8 cellular contexts compared by ENCODE assay signal in the genomic region with DNA sequence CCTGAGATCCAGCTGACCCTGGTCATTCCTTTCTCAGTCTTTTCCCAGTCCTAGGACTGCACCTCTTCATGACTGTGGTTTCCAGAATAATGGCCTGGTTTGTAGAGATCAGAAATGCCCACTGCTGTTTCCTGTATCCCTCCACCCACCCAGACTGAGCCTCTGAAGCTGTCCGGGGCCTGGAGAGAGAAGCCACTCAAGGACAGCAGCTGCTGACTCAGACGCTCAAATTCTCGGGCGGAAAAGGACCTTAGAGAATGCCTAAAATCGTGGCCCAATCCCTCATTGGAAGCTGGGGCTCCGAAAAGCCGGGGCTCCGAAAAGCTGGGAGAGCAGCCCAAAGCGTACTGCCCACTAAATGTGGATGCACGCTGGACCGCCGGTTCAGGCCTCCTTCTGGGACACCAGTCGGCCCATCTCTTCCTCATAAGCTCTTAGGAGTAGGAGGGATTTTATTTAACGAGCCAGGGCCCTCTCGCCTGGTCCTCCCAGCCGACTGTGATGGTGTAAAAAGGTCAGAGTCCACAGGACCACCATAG. TPM values are rescaled to one million over a fixed set of nuclear protein-coding genes. Genes with fewer than 3 reads are reported as not detected.
DNase-seq lines count a peak whose midpoint lies in the region; ATAC-seq and TF ChIP-seq lines count a peak whose summit lies in the region.
"Had no signal": no experiment of that assay in that cellular context is flagged by ENCODE, and none has a peak within 500 bp of the region (broad histone marks: within the 10 kb centered on the region; RNA-seq: fewer than 3 reads in every experiment).

No MANE protein-coding gene starts in this region.

- in situ Hi-C loops in ACHN (cut with HindIII; ENCODE audit: low pct_ligation_motif_present, low pct_unique_long_range_greater_than_20kb, low sequenced_read_pairs): no loop called here

- H3K36me3 Mint-ChIP-seq in activated naive CD4-positive, alpha-beta T cell treated with anti-CD3 and anti-CD28 coated beads, Interleukin-2, amount 50 U/mL, for 72 hours: no peaks in the 10 kb centered on the region

- H3K4me2 ChIP-seq in BLaER1 treated with 17β-estradiol and CSF1 and Interleukin-3, amounts not matched to agents 10 nM and 100 nM: peak overlapping the region; percentile 74 to 97 (median 82); a peak in 21 of 22 replicates
- peak overlapping the region; percentile 60 for H3K4me2 ChIP-seq in DND-41 (ENCODE audit: insufficient read depth, low read length)

- H4K20me1 ChIP-seq in BLaER1 treated with 17β-estradiol and CSF1 and Interleukin-3, amounts not matched to agents 10 nM and 100 nM: no peaks in the 10 kb centered on the region; a peak in 2 of 22 replicates
- H4K20me1 ChIP-seq in DND-41 (ENCODE audit: insufficient read depth, low read length): no peaks in the 10 kb centered on the region

- ATAC-seq in DND-41 (ENCODE audit: insufficient read depth, low read depth): no peak
- no peak for ATAC-seq in activated naive CD4-positive, alpha-beta T cell treated with anti-CD3 and anti-CD28 coated beads, Interleukin-2, amount 50 U/mL, for 72 hours

- peak overlapping the region; percentile 90 for H3K27ac Mint-ChIP-seq in activated naive CD4-positive, alpha-beta T cell treated with anti-CD3 and anti-CD28 coated beads, Interleukin-2, amount 50 U/mL, for 72 hours

- DNase-seq in DND-41 (no peak), ACHN (no peak), HuH-7.5 (ENCODE audit: low spot score) (no peak)
- no peak for DNase-seq in activated naive CD4-positive, alpha-beta T cell treated with anti-CD3 and anti-CD28 coated beads, Interleukin-2, amount 50 U/mL, for 72 hours (ENCODE audit: low spot score in 2 of 2)
- no peak for DNase-seq in effector CD8-positive, alpha-beta T cell (lab: John Stamatoyannopoulos, UW)

- peaks cover 11 to 75% (median 59%) of the 10 kb centered on the region in 10 experiments; a peak in 19 of 20 replicates for H3K4me1 ChIP-seq in BLaER1 treated with 17β-estradiol and CSF1 and Interleukin-3, amounts not matched to agents 10 nM and 100 nM
- H3K4me1 ChIP-seq in DND-41 (ENCODE audit: insufficient read depth, low read length): peaks cover 13% of the 10 kb centered on the region
- H3K4me1 ChIP-seq in neuron (ENCODE audit: insufficient read depth, low read length): peaks cover 19% of the 10 kb centered on the region

- no peaks in the 10 kb centered on the region for H3K27me3 ChIP-seq in BLaER1 treated with 17β-estradiol and CSF1 and Interleukin-3, amounts not matched to agents 10 nM and 100 nM
- H3K27me3 ChIP-seq in DND-41 (ENCODE audit: insufficient read depth, low read length, poor library complexity) (no peaks in the 10 kb centered on the region), neuron (ENCODE audit: insufficient read depth, low read length) (peaks cover 15% of the 10 kb centered on the region)

- no peak overlapping the region for H3K4me3 ChIP-seq in BLaER1 treated with 17β-estradiol and CSF1 and Interleukin-3, amounts not matched to agents 10 nM and 100 nM
- H3K4me3 ChIP-seq in DND-41 (ENCODE audit: low read depth in 1 of 2, low read length in 2 of 2): peak overlapping the region in 1 of 2 experiments; percentile 46; a peak in 1 of 4 replicates
- H3K4me3 ChIP-seq in neuron (ENCODE audit: low read length): no peak overlapping the region

- H3K9ac ChIP-seq in BLaER1 treated with 17β-estradiol and CSF1 and Interleukin-3, amounts not matched to agents 10 nM and 100 nM: peak overlapping the region in 4 of 11 experiments; percentile 34 to 68 (median 62); a peak in 4 of 22 replicates
- H3K9ac ChIP-seq in DND-41 (ENCODE audit: low read depth, low read length): peak overlapping the region; percentile 47; the same call in 1 of the 2 replicates

- no peak overlapping the region for H3K27ac ChIP-seq in BLaER1 treated with 17β-estradiol and CSF1 and Interleukin-3, amounts not matched to agents 10 nM and 100 nM
- peak overlapping the region; percentile 65; the same call in 1 of the 2 replicates for H3K27ac ChIP-seq in DND-41 (ENCODE audit: low read length)

- H2AFZ ChIP-seq in DND-41 (ENCODE audit: low read depth, low read length) (peak overlapping the region; percentile 92), neuron (ENCODE audit: low read depth, low read length) (peak overlapping the region; percentile 42)

- H3K79me2 ChIP-seq in DND-41 (ENCODE audit: insufficient read depth, low read length): no peaks in the 10 kb centered on the region

- H3K36me3 ChIP-seq in BLaER1 treated with 17β-estradiol and CSF1 and Interleukin-3, amounts not matched to agents 10 nM and 100 nM: no peaks in the 10 kb centered on the region
- H3K36me3 ChIP-seq in DND-41 (ENCODE audit: insufficient read depth, low read length) (no peaks in the 10 kb centered on the region), neuron (ENCODE audit: insufficient read depth, low read length) (no peaks in the 10 kb centered on the region)

- no peak for TF ChIP-seq CTCF in DND-41 (IDR thresholded peaks at IDR 0.05; ENCODE audit: borderline replicate concordance, extremely low read depth, low read length, poor library complexity, severe bottlenecking)

- no peaks in the 10 kb centered on the region for H3K9me3 Mint-ChIP-seq in activated naive CD4-positive, alpha-beta T cell treated with anti-CD3 and anti-CD28 coated beads, Interleukin-2, amount 50 U/mL, for 72 hours

- no peaks in the 10 kb centered on the region for H3K9me3 ChIP-seq in BLaER1 treated with 17β-estradiol and CSF1 and Interleukin-3, amounts not matched to agents 10 nM and 100 nM (replicated peaks in 1 of 11)
- H3K9me3 ChIP-seq in DND-41 (ENCODE audit: insufficient read depth, low read length, severe bottlenecking) (no peaks in the 10 kb centered on the region), neuron (ENCODE audit: low read length) (no peaks in the 10 kb centered on the region)

RNA-seq across cellular contexts. Expression of a gene that starts 7.8 kb away (rescaled TPM):
- total RNA-seq in activated naive CD4-positive, alpha-beta T cell treated with anti-CD3 and anti-CD28 coated beads, Interleukin-2, amount 50 U/mL, for 72 hours: under 1 TPM in 1 of 2 donors, not detected in 1; 0.57 TPM
- total RNA-seq: HT1080 had no signal

RNA-seq across cellular contexts. Expression of a gene that starts 16.5 kb away (rescaled TPM):
- total RNA-seq in activated naive CD4-positive, alpha-beta T cell treated with anti-CD3 and anti-CD28 coated beads, Interleukin-2, amount 50 U/mL, for 72 hours: 10 to 100 TPM in 1 of 2 donors, 1 to 10 TPM in 1; 8.9 to 10.1 TPM

RNA-seq across cellular contexts. Expression of a gene that starts 22.4 kb away (rescaled TPM):
- 1 to 10 TPM in 1 of 2 donors, under 1 TPM in 1; 0.97 to 1.3 TPM for total RNA-seq in activated naive CD4-positive, alpha-beta T cell treated with anti-CD3 and anti-CD28 coated beads, Interleukin-2, amount 50 U/mL, for 72 hours

RNA-seq across cellular contexts. Expression of a gene that starts 38.0 kb away (rescaled TPM):
- 10 to 100 TPM; 11.3 to 14.9 TPM for total RNA-seq in activated naive CD4-positive, alpha-beta T cell treated with anti-CD3 and anti-CD28 coated beads, Interleukin-2, amount 50 U/mL, for 72 hours

RNA-seq across cellular contexts. Expression of a gene that starts 48.2 kb away (rescaled TPM):
- 10 to 100 TPM; 11.5 to 21.9 TPM for total RNA-seq in activated naive CD4-positive, alpha-beta T cell treated with anti-CD3 and anti-CD28 coated beads, Interleukin-2, amount 50 U/mL, for 72 hours
